8 cellular contexts compared by ENCODE assay signal in genomic region chr10:110843031-110843430, GRCh38. TPM values are rescaled to one million over a fixed set of nuclear protein-coding genes. Genes with fewer than 3 reads are reported as not detected.
DNase-seq lines count a peak whose midpoint lies in the region; ATAC-seq lines count a peak whose summit lies in the region.

No MANE protein-coding gene starts in this region.

- no peaks in the 10 kb centered on the region for H3K9me3 ChIP-seq in MG63

- DNase-seq in activated naive CD4-positive, alpha-beta T cell treated with anti-CD3 and anti-CD28 coated beads, Interleukin-2, amount 50 U/mL, for 16 hours = peak; percentile 36
- peak; percentile 19 for DNase-seq in stimulated activated naive CD4-positive, alpha-beta T cell treated with Interleukin-2 at 50 U/mL for 16 hours (lab: John Stamatoyannopoulos, UW)
- DNase-seq in MG63 (no peak), epidermal melanocyte (ENCODE audit: insufficient read length, low spot score) (no peak), NCI-H2029 treated with DMSO at 0.1 percent for 48 hours (lab: John Stamatoyannopoulos, UW) (no peak)

- peak; percentile 82 for ATAC-seq in GM18498 (IDR thresholded peaks at IDR 0.05; ENCODE audit: unreplicated experiment)
- peak; percentile 81 for ATAC-seq in GM21390 (IDR thresholded peaks at IDR 0.05; ENCODE audit: unreplicated experiment)
- peak; percentile 61 for ATAC-seq in HG03565 (IDR thresholded peaks at IDR 0.05; ENCODE audit: unreplicated experiment)

- H3K27me3 ChIP-seq in MG63 = no peaks in the 10 kb centered on the region

- no peaks in the 10 kb centered on the region for H3K36me3 ChIP-seq in MG63

- no peak overlapping the region for H3K4me3 ChIP-seq in MG63

RNA-seq across cellular contexts. Expression of gene PDCD4, which starts 28.7 kb away (rescaled TPM):
- 20.0 and 25.8 TPM in 2 replicates for total RNA-seq in MG63 (2014; rRNA removed; shearing (Covaris generic); ENCODE audit: low replicate concordance)

Comparison
In these comparisons a context has a peak if more than half of its experiments do, and no peak if none do; other contexts are left out.
1. DNase-seq: peak in activated naive CD4-positive, alpha-beta T cell treated with anti-CD3 and anti-CD28 coated beads, Interleukin-2, amount 50 U/mL, for 16 hours (single experiment) and stimulated activated naive CD4-positive, alpha-beta T cell treated with Interleukin-2 at 50 U/mL for 16 hours (single experiment); none in MG63 (single experiment), epidermal melanocyte (single experiment) and NCI-H2029 treated with DMSO at 0.1 percent for 48 hours (single experiment).
2. Peak in every context shown above with its lines, with median percentiles within 50 percentile points of each other: ATAC-seq.